23 cellular contexts compared by ENCODE assay signal in the genomic region with DNA sequence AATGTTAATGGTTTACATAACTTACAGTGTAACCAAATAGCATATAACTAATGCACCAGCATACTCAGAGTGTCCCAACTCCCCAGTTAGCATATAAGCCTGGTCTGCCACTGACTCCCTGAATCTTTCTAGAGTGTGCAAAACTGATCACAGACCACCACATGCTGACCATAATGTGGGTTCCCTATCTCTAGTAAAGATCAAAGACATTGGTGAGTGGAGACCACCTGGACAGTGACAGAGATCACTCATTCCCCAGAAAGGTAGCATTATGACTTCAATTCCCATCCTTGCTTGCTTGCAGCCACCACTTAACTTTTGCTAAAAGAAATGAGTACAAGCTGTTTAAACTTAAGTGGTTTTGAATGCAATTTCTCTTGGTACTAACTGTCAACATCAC.
"Had no signal": no experiment of that assay in that cellular context is flagged by ENCODE, and none has a peak within 500 bp of the region (broad histone marks: within the 10 kb centered on the region; RNA-seq: fewer than 3 reads in every experiment).

No MANE protein-coding gene starts in this region.

- H3K4me1 ChIP-seq: colonic mucosa, left lung, sigmoid colon, upper lobe of left lung had no signal

- H2AFZ ChIP-seq: hepatocyte had no signal

- H3K9me3 ChIP-seq: colonic mucosa, esophagus muscularis mucosa, left lung, sigmoid colon had no signal

- H3K79me2 ChIP-seq: hepatocyte had no signal

- H3K4me3 ChIP-seq: colonic mucosa, esophagus muscularis mucosa, hepatocyte, left lung, lung, sigmoid colon, smooth muscle cell, upper lobe of left lung had no signal

- ATAC-seq: activated CD8-positive, alpha-beta T cell treated with anti-CD3 and anti-CD28 coated beads, Interleukin-2, amount 10 ng/mL, durations not matched to agents 7 days and 5 days; left lung had no signal

- H3K27ac ChIP-seq: colonic mucosa, esophagus muscularis mucosa, hepatocyte, left lung, sigmoid colon, upper lobe of left lung had no signal

- H3K27me3 ChIP-seq: colonic mucosa, esophagus muscularis mucosa, hepatocyte, left lung, sigmoid colon, upper lobe of left lung had no signal

- H3K36me3 ChIP-seq: colonic mucosa had no signal

- DNase-seq: activated CD4-positive, alpha-beta T cell treated with anti-CD3 and anti-CD28 coated beads for 1 hour; activated CD4-positive, alpha-beta T cell treated with anti-CD3 and anti-CD28 coated beads, Interleukin-2, amount 50 U/mL, for 1 hour; activated CD8-positive, alpha-beta T cell treated with anti-CD3 and anti-CD28 coated beads, Interleukin-2, amount 10 ng/mL, durations not matched to agents 7 days and 5 days; activated naive CD4-positive, alpha-beta T cell treated with Interleukin-2 at 50 U/mL for 16 hours; activated naive CD8-positive, alpha-beta T cell treated with anti-CD3 and anti-CD28 coated beads for 36 hours; activated T-cell treated with anti-CD3 and anti-CD28 coated beads, Interleukin-2, amount 50 U/mL, for 24 hours; colonic mucosa; glutamatergic neuron; immature natural killer cell; kidney glomerular epithelial cell; left lung; naive B cell; nucleus accumbens; sigmoid colon; stimulated activated CD4-positive, alpha-beta T cell treated with anti-CD3 and anti-CD28 coated beads, Interleukin-15, amount 100 ng/mL, for 24 hours; stimulated activated CD4-positive, alpha-beta T cell treated with anti-CD3 and anti-CD28 coated beads, Interleukin-2, amount 100 ng/mL, for 48 hours; stimulated activated CD8-positive, alpha-beta memory T cell treated with anti-CD3 and anti-CD28 coated beads, Interleukin-4, amount 100 ng/mL, for 48 hours; stimulated activated naive CD4-positive, alpha-beta T cell; upper lobe of left lung had no signal

- H3K4me2 ChIP-seq: hepatocyte, smooth muscle cell had no signal
